Comparison of ENCODE assay signal across 16 cellular contexts in genomic region chr10:62195675-62195926, GRCh38.
DNase-seq lines count a peak whose midpoint lies in the region; ATAC-seq, FAIRE-seq and TF ChIP-seq lines count a peak whose summit lies in the region.
"Had no signal": no experiment of that assay in that cellular context is flagged by ENCODE, and none has a peak within 500 bp of the region (broad histone marks: within the 10 kb centered on the region; RNA-seq: fewer than 3 reads in every experiment).

No MANE protein-coding gene starts in this region.

- H3K27ac ChIP-seq in BLaER1: peak overlapping the region; percentile 20; the same call in 1 of the 2 replicates
- H3K27ac ChIP-seq in GM23338 (ENCODE audit: low read depth): no peak overlapping the region
- H3K27ac ChIP-seq in naive thymus-derived CD4-positive, alpha-beta T cell (ENCODE audit: low read depth, low read length): no peak overlapping the region

- no peak for FAIRE-seq in urothelium cell line (lab: Jason Lieb, UNC)
- FAIRE-seq: K562 had no signal

- no peak overlapping the region for H3K9ac ChIP-seq in BLaER1

- POLR2A ChIA-PET in WTC11 (lab: Charles Lee): no interaction called here
- POLR2A ChIA-PET in naive thymus-derived CD4-positive, alpha-beta T cell (lab: Charles Lee): interaction anchor here (0.7 to 1.4 kb wide), 3 partner anchors 9 to 293 kb away, joined by 5 to 7 read pairs (median 5); no protein-coding TSS in a partner anchor

- H3K4me2 ChIP-seq in BLaER1 (peak overlapping the region; percentile 54), GM23338 (no peak overlapping the region)

- no peaks in the 10 kb centered on the region for H3F3A ChIP-seq in GM23338 (replicated peaks; ENCODE audit: low read depth)

- no peaks in the 10 kb centered on the region for H3K79me2 ChIP-seq in GM23338 (replicated peaks; ENCODE audit: insufficient read depth)

- H3K36me3 Mint-ChIP-seq in GM23338 (ENCODE audit: low read depth): peaks cover 15% of the 10 kb centered on the region
- H3K36me3 Mint-ChIP-seq in WTC11: peaks cover 12% of the 10 kb centered on the region
- peaks cover 0 to 19% (median 0%) of the 10 kb centered on the region in 5 donors for H3K36me3 Mint-ChIP-seq in naive thymus-derived CD4-positive, alpha-beta T cell

- H3K4me3 ChIP-seq in BLaER1: no peak overlapping the region
- H3K4me3 ChIP-seq in GM23338: no peak overlapping the region
- no peak overlapping the region for H3K4me3 ChIP-seq in naive thymus-derived CD4-positive, alpha-beta T cell (ENCODE audit: low read length)
- H3K4me3 ChIP-seq: K562 had no signal

- no peaks in the 10 kb centered on the region for H3K9me3 Mint-ChIP-seq in GM23338
- no peaks in the 10 kb centered on the region for H3K9me3 Mint-ChIP-seq in WTC11
- H3K9me3 Mint-ChIP-seq in naive thymus-derived CD4-positive, alpha-beta T cell: peaks cover 0 to 5% (median 0%) of the 10 kb centered on the region in 11 donors
- H3K9me3 Mint-ChIP-seq: CD14-positive monocyte had no signal

- intact Hi-C loops in naive thymus-derived CD4-positive, alpha-beta T cell (cut with micrococcal nuclease): loop anchor here in 1 of 2 donors (5.0 kb wide), 1 partner anchor 48 kb away; no protein-coding TSS in a partner anchor

- H3K4me1 ChIP-seq in BLaER1 (peaks cover 13% of the 10 kb centered on the region), GM23338 (ENCODE audit: insufficient read depth) (peaks cover 4% of the 10 kb centered on the region; the same call in 1 of the 2 replicates)
- H3K4me1 ChIP-seq in naive thymus-derived CD4-positive, alpha-beta T cell (ENCODE audit: control insufficient read depth in 2 of 2, insufficient read depth in 2 of 2, low read length in 2 of 2): peaks cover 0 to 8% of the 10 kb centered on the region in 2 donors

- TF ChIP-seq CTCF in GM23338 (conservative IDR thresholded peaks at IDR 0.05; ENCODE audit: low read depth in 2 of 2) (no peak), WTC11 (IDR thresholded peaks at IDR 0.05) (no peak)

- no peaks in the 10 kb centered on the region for H3K9me3 ChIP-seq in BLaER1
- H3K9me3 ChIP-seq in naive thymus-derived CD4-positive, alpha-beta T cell (ENCODE audit: control insufficient read depth in 2 of 3, low read length in 3 of 3): no peaks in the 10 kb centered on the region

- CTCF ChIA-PET in WTC11 (lab: Charles Lee): interaction anchor here (1.0 to 1.1 kb wide), 2 partner anchors 156 to 157 kb away, joined by 3 read pairs; no protein-coding TSS in a partner anchor
- CTCF ChIA-PET in naive thymus-derived CD4-positive, alpha-beta T cell (lab: Charles Lee): interaction anchor here (0.8 to 1.2 kb wide), 4 partner anchors 10 to 295 kb away, joined by 3 to 5 read pairs (median 4); no protein-coding TSS in a partner anchor

- no peaks in the 10 kb centered on the region for H3K27me3 Mint-ChIP-seq in GM23338 (ENCODE audit: insufficient read depth, low read depth, poor library complexity)
- H3K27me3 Mint-ChIP-seq in WTC11 (ENCODE audit: low read depth): no peaks in the 10 kb centered on the region
- no peaks in the 10 kb centered on the region for H3K27me3 Mint-ChIP-seq in naive thymus-derived CD4-positive, alpha-beta T cell

- peak overlapping the region; percentile 83 for H3K27ac Mint-ChIP-seq in GM23338
- no peak overlapping the region for H3K27ac Mint-ChIP-seq in WTC11
- peak overlapping the region in 5 of 9 donors; percentile 22 to 75 (median 57) for H3K27ac Mint-ChIP-seq in naive thymus-derived CD4-positive, alpha-beta T cell

- no peaks in the 10 kb centered on the region for H4K20me1 ChIP-seq in BLaER1
- H4K20me1 ChIP-seq in GM23338 (replicated peaks; ENCODE audit: insufficient read depth): 0 out of 2 replicates have a peak, but pooled peaks cover 3% of the 10 kb centered on the region

- H3K4me3 Mint-ChIP-seq in GM23338 (no peak overlapping the region), WTC11 (no peak overlapping the region)
- H3K4me3 Mint-ChIP-seq in naive thymus-derived CD4-positive, alpha-beta T cell: peak overlapping the region in 1 of 10 donors; percentile 16
- H3K4me3 Mint-ChIP-seq: CD14-positive monocyte had no signal

- no peak for DNase-seq in GM23338 (ENCODE audit: low spot score)
- no peak for DNase-seq in WTC11 (ENCODE audit: low spot score)
- DNase-seq in naive thymus-derived CD4-positive, alpha-beta T cell: no peak
- no peak for DNase-seq in NCI-H226
- DNase-seq in stimulated activated naive CD4-positive, alpha-beta T cell (lab: John Stamatoyannopoulos, UW): no peak
- DNase-seq in urothelium cell line (ENCODE audit: low spot score): no peak
- DNase-seq: DMS79 treated with DMSO at 0.1 percent for 48 hours, HCEC 1CT, NCI-H1105, NCI-H2081 treated with DMSO at 0.1 percent for 48 hours, NCI-H774, RPMI8226 had no signal

- H3K4me1 Mint-ChIP-seq in GM23338: peaks cover 16% of the 10 kb centered on the region
- peaks cover 15% of the 10 kb centered on the region for H3K4me1 Mint-ChIP-seq in WTC11
- peaks cover 5 to 31% (median 21%) of the 10 kb centered on the region in 7 donors for H3K4me1 Mint-ChIP-seq in naive thymus-derived CD4-positive, alpha-beta T cell

- H2AFZ ChIP-seq in GM23338: no peak overlapping the region

- no peak for ATAC-seq in GM23338
- no peak; the same call in 1 of the 2 replicates for ATAC-seq in WTC11
- ATAC-seq in naive thymus-derived CD4-positive, alpha-beta T cell: no peak
- no peak for ATAC-seq in GM19324 (IDR thresholded peaks at IDR 0.05; ENCODE audit: low FRiP score, unreplicated experiment)
- ATAC-seq: K562 had no signal

- H3K9me2 ChIP-seq in GM23338 (ENCODE audit: insufficient read depth): no peaks in the 10 kb centered on the region

- H3K36me3 ChIP-seq in BLaER1 (peaks cover 35% of the 10 kb centered on the region), GM23338 (ENCODE audit: insufficient read depth) (peaks cover 4% of the 10 kb centered on the region; the same call in 1 of the 2 replicates)
- H3K36me3 ChIP-seq in naive thymus-derived CD4-positive, alpha-beta T cell (ENCODE audit: control insufficient read depth in 2 of 3, insufficient read depth in 3 of 3, low read length in 3 of 3): no peaks in the 10 kb centered on the region

- no peaks in the 10 kb centered on the region for H3K27me3 ChIP-seq in BLaER1
- H3K27me3 ChIP-seq in GM23338 (ENCODE audit: insufficient read depth): no peaks in the 10 kb centered on the region
- no peaks in the 10 kb centered on the region for H3K27me3 ChIP-seq in naive thymus-derived CD4-positive, alpha-beta T cell (ENCODE audit: control insufficient read depth in 2 of 2, insufficient read depth in 2 of 2, low read length in 2 of 2)

TF ChIP-seq in GM23338, 12 proteins besides CTCF, POLR2A, EP300 and RAD21 (continues in another document):
- no peak for TF ChIP-seq ZNF114 (CRISPR knock-in tag; IDR thresholded peaks at IDR 0.05)
- TF ChIP-seq ZNF331 (CRISPR knock-in tag; IDR thresholded peaks at IDR 0.05; ENCODE audit: low read depth): no peak
- no peak for TF ChIP-seq CREB1 (CRISPR knock-in tag; IDR thresholded peaks at IDR 0.05; ENCODE audit: low read depth)

TF ChIP-seq in WTC11, 78 proteins besides CTCF, POLR2A, EP300 and RAD21:
- no peak for TF ChIP-seq NFYB (CRISPR knock-in tag; conservative IDR thresholded peaks at IDR 0.05; ENCODE audit: low read depth)
- TF ChIP-seq AFF4 (CRISPR knock-in tag; IDR thresholded peaks at IDR 0.05; ENCODE audit: borderline replicate concordance): no peak
- no peak for TF ChIP-seq ZNF219 (CRISPR knock-in tag; IDR thresholded peaks at IDR 0.05; ENCODE audit: borderline replicate concordance)
- TF ChIP-seq ETV6 (CRISPR knock-in tag; IDR thresholded peaks at IDR 0.05): 0 out of 2 replicates have a peak, but pooled peaks have one; percentile 31
- no peak for TF ChIP-seq SMAD4 (CRISPR knock-in tag; IDR thresholded peaks at IDR 0.05)
- TF ChIP-seq SOX15 (CRISPR knock-in tag; IDR thresholded peaks at IDR 0.05): no peak
